Comparison of ENCODE assay signal across 13 cellular contexts in the genomic region with DNA sequence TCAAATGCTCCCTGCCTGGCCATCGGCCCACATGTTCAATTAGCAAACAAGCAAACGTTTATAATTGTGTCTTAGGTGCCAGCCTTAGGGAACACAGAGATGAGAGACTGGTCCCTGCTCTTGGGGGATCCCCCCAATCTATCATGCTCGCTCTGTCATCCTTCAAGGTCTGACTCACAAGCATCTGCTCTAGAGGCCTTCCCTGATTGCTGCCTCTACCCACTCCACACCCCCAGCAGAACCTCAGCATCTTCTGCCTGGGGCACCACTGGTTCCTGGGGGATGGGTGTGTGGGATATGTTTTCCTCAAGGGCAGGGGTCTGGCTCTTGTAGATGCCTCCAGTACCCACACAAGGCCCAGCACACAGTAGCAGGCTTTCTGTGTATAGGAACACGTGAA. TPM values are rescaled to one million over a fixed set of nuclear protein-coding genes. Genes with fewer than 3 reads are reported as not detected.
DNase-seq lines count a peak whose midpoint lies in the region; ATAC-seq and TF ChIP-seq lines count a peak whose summit lies in the region.
"Had no signal": no experiment of that assay in that cellular context is flagged by ENCODE, and none has a peak within 500 bp of the region (broad histone marks: within the 10 kb centered on the region; RNA-seq: fewer than 3 reads in every experiment).

No MANE protein-coding gene starts in this region.

- TF ChIP-seq CTCF in BE2C (IDR thresholded peaks at IDR 0.05; ENCODE audit: low read depth, low read length): no peak

- POLR2A ChIA-PET in activated CD4-positive, alpha-beta memory T cell treated with anti-CD3 and anti-CD28 coated beads for 36 hours (lab: Charles Lee): no interaction called here
- POLR2A ChIA-PET in activated CD4-positive, alpha-beta memory T cell treated with anti-CD3 and anti-CD28 coated beads, Interleukin-2, amount 10 ng/mL, durations not matched to agents 7 days and 5 days (lab: Charles Lee): interaction anchor here (0.9 kb wide), 1 partner anchor 26 kb away, joined by 3 read pairs; no protein-coding TSS in a partner anchor

- ATAC-seq in HG02798 (IDR thresholded peaks at IDR 0.05; ENCODE audit: poor library complexity, unreplicated experiment): peak; percentile 41

- intact Hi-C loops in activated CD4-positive, alpha-beta memory T cell treated with anti-CD3 and anti-CD28 coated beads for 36 hours (cut with micrococcal nuclease): no loop called here

- no peaks in the 10 kb centered on the region for H3K9me3 ChIP-seq in BE2C
- H3K9me3 ChIP-seq: MG63 had no signal

- H3K27me3 Mint-ChIP-seq in activated CD4-positive, alpha-beta memory T cell treated with anti-CD3 and anti-CD28 coated beads for 36 hours: no peaks in the 10 kb centered on the region
- H3K27me3 Mint-ChIP-seq in activated CD4-positive, alpha-beta memory T cell treated with anti-CD3 and anti-CD28 coated beads, Interleukin-2, amount 10 ng/mL, durations not matched to agents 7 days and 5 days: no peaks in the 10 kb centered on the region
- no peaks in the 10 kb centered on the region for H3K27me3 Mint-ChIP-seq in activated naive CD8-positive, alpha-beta T cell

- H3K36me3 Mint-ChIP-seq in activated CD4-positive, alpha-beta memory T cell treated with anti-CD3 and anti-CD28 coated beads for 36 hours: no peaks in the 10 kb centered on the region
- H3K36me3 Mint-ChIP-seq in activated CD4-positive, alpha-beta memory T cell treated with anti-CD3 and anti-CD28 coated beads, Interleukin-2, amount 10 ng/mL, durations not matched to agents 7 days and 5 days (ENCODE audit: low read depth): no peaks in the 10 kb centered on the region
- no peaks in the 10 kb centered on the region for H3K36me3 Mint-ChIP-seq in activated naive CD8-positive, alpha-beta T cell

- peaks cover 44% of the 10 kb centered on the region for H3K4me1 Mint-ChIP-seq in activated CD4-positive, alpha-beta memory T cell treated with anti-CD3 and anti-CD28 coated beads for 36 hours (ENCODE audit: low read depth)
- peaks cover 44% of the 10 kb centered on the region for H3K4me1 Mint-ChIP-seq in activated CD4-positive, alpha-beta memory T cell treated with anti-CD3 and anti-CD28 coated beads, Interleukin-2, amount 10 ng/mL, durations not matched to agents 7 days and 5 days
- H3K4me1 Mint-ChIP-seq in activated naive CD8-positive, alpha-beta T cell (ENCODE audit: low read depth): peaks cover 46% of the 10 kb centered on the region

- H3K9me3 Mint-ChIP-seq in activated CD4-positive, alpha-beta memory T cell treated with anti-CD3 and anti-CD28 coated beads for 36 hours: no peaks in the 10 kb centered on the region
- H3K9me3 Mint-ChIP-seq in activated CD4-positive, alpha-beta memory T cell treated with anti-CD3 and anti-CD28 coated beads, Interleukin-2, amount 10 ng/mL, durations not matched to agents 7 days and 5 days: no peaks in the 10 kb centered on the region
- no peaks in the 10 kb centered on the region for H3K9me3 Mint-ChIP-seq in activated naive CD8-positive, alpha-beta T cell (ENCODE audit: low read depth)

- no peaks in the 10 kb centered on the region for H3K36me3 ChIP-seq in BE2C
- no peaks in the 10 kb centered on the region for H3K36me3 ChIP-seq in H7 (replicated peaks; ENCODE audit: control insufficient read depth, insufficient read depth, low read length)
- H3K36me3 ChIP-seq: MG63 had no signal

- H3K27ac Mint-ChIP-seq in activated CD4-positive, alpha-beta memory T cell treated with anti-CD3 and anti-CD28 coated beads for 36 hours: peak overlapping the region; percentile 24
- H3K27ac Mint-ChIP-seq in activated CD4-positive, alpha-beta memory T cell treated with anti-CD3 and anti-CD28 coated beads, Interleukin-2, amount 10 ng/mL, durations not matched to agents 7 days and 5 days: no peak overlapping the region
- H3K27ac Mint-ChIP-seq in activated naive CD8-positive, alpha-beta T cell: peak overlapping the region; percentile 61

- H3K4me3 Mint-ChIP-seq in activated CD4-positive, alpha-beta memory T cell treated with anti-CD3 and anti-CD28 coated beads for 36 hours: no peak overlapping the region
- no peak overlapping the region for H3K4me3 Mint-ChIP-seq in activated CD4-positive, alpha-beta memory T cell treated with anti-CD3 and anti-CD28 coated beads, Interleukin-2, amount 10 ng/mL, durations not matched to agents 7 days and 5 days
- H3K4me3 Mint-ChIP-seq in activated naive CD8-positive, alpha-beta T cell: peak overlapping the region; percentile 4

- CTCF ChIA-PET in activated CD4-positive, alpha-beta memory T cell treated with anti-CD3 and anti-CD28 coated beads for 36 hours (lab: Charles Lee): interaction anchor here (1.4 kb wide), 1 partner anchor 80 kb away, joined by 4 read pairs; no protein-coding TSS in a partner anchor
- CTCF ChIA-PET in activated CD4-positive, alpha-beta memory T cell treated with anti-CD3 and anti-CD28 coated beads, Interleukin-2, amount 10 ng/mL, durations not matched to agents 7 days and 5 days (lab: Charles Lee): no interaction called here

- H3K27me3 ChIP-seq in BE2C (no peaks in the 10 kb centered on the region), H7 (ENCODE audit: control insufficient read depth, insufficient read depth, low read length) (peaks cover 26% of the 10 kb centered on the region)
- H3K27me3 ChIP-seq: MG63 had no signal

- peak; percentile 75 for DNase-seq in activated CD4-positive, alpha-beta memory T cell treated with anti-CD3 and anti-CD28 coated beads for 36 hours
- no peak for DNase-seq in activated CD4-positive, alpha-beta memory T cell treated with anti-CD3 and anti-CD28 coated beads, Interleukin-2, amount 10 ng/mL, durations not matched to agents 7 days and 5 days
- peak; percentile 33 to 42 for DNase-seq in stimulated activated CD4-positive, alpha-beta T cell treated with anti-CD3 and anti-CD28 coated beads, Interleukin-4, amount 100 ng/mL, for 48 hours (ENCODE audit: low read depth in 2 of 2)
- DNase-seq in BE2C (no peak), H7 (no peak), DMS 273 (lab: John Stamatoyannopoulos, UW; ENCODE audit: unreplicated experiment) (no peak)
- DNase-seq: MG63, NCI-H774 had no signal

- H3K4me3 ChIP-seq in BE2C (ENCODE audit: low read depth, low read length) (no peak overlapping the region), H7 (ENCODE audit: insufficient read depth, low read depth, low read length) (no peak overlapping the region)
- H3K4me3 ChIP-seq: MG63 had no signal

- H3K4me1 ChIP-seq in BE2C: no peaks in the 10 kb centered on the region

RNA-seq across cellular contexts. Expression of gene FGR, which starts 2.1 kb away (rescaled TPM):
- under 1 TPM; 0.24 to 0.27 TPM for total RNA-seq in activated CD4-positive, alpha-beta memory T cell treated with anti-CD3 and anti-CD28 coated beads for 36 hours
- total RNA-seq in activated CD4-positive, alpha-beta memory T cell treated with anti-CD3 and anti-CD28 coated beads, Interleukin-2, amount 10 ng/mL, durations not matched to agents 7 days and 5 days: not detected
- polyA plus RNA-seq in BE2C (2012; ENCODE audit: insufficient read depth, insufficient read length, low read depth): not detected
- 0.07 and 0.30 TPM in 2 replicates for total RNA-seq in H7 (2014; rRNA removed; shearing (Covaris generic))
- total RNA-seq: astrocyte, fibroblast of lung had no signal
- polyA plus RNA-seq: AG04450, fibroblast of lung had no signal

RNA-seq across cellular contexts. Expression of gene AHDC1, which starts 33.1 kb away (rescaled TPM):
- 10 to 100 TPM in 1 of 2 experiments, 1 to 10 TPM in 1; 8.3 to 12.1 TPM for total RNA-seq in activated CD4-positive, alpha-beta memory T cell treated with anti-CD3 and anti-CD28 coated beads for 36 hours
- 10 to 100 TPM; 16.9 to 18.9 TPM for total RNA-seq in activated CD4-positive, alpha-beta memory T cell treated with anti-CD3 and anti-CD28 coated beads, Interleukin-2, amount 10 ng/mL, durations not matched to agents 7 days and 5 days
- 49.9 TPM for polyA plus RNA-seq in BE2C (2012; ENCODE audit: insufficient read depth, insufficient read length, low read depth)
- 8.8 and 11.2 TPM in 2 replicates for total RNA-seq in H7 (2014; rRNA removed; shearing (Covaris generic))

RNA-seq across cellular contexts. Expression of gene IFI6, which starts 34.9 kb away (rescaled TPM):
- total RNA-seq in activated CD4-positive, alpha-beta memory T cell treated with anti-CD3 and anti-CD28 coated beads for 36 hours: 10 to 100 TPM; 76.4 TPM
- total RNA-seq in activated CD4-positive, alpha-beta memory T cell treated with anti-CD3 and anti-CD28 coated beads, Interleukin-2, amount 10 ng/mL, durations not matched to agents 7 days and 5 days: 100 to 1,000 TPM; 577 to 593 TPM
- polyA plus RNA-seq in BE2C (2012; ENCODE audit: insufficient read depth, insufficient read length, low read depth): 19.9 TPM
- total RNA-seq in H7 (2014; rRNA removed; shearing (Covaris generic)): 3.3 and 5.8 TPM in 2 replicates

Comparison
In these comparisons a context has a peak if more than half of its experiments do, and no peak if none do; other contexts are left out.
1. DNase-seq: peak in activated CD4-positive, alpha-beta memory T cell treated with anti-CD3 and anti-CD28 coated beads for 36 hours (single experiment) and stimulated activated CD4-positive, alpha-beta T cell treated with anti-CD3 and anti-CD28 coated beads, Interleukin-4, amount 100 ng/mL, for 48 hours (2 of 2); none in activated CD4-positive, alpha-beta memory T cell treated with anti-CD3 and anti-CD28 coated beads, Interleukin-2, amount 10 ng/mL, durations not matched to agents 7 days and 5 days (single experiment), BE2C (single experiment), H7 (single experiment) and DMS 273 (single experiment).
2. RNA of gene IFI6, which starts 34.9 kb away (total RNA-seq): 577 to 593 TPM in activated CD4-positive, alpha-beta memory T cell treated with anti-CD3 and anti-CD28 coated beads, Interleukin-2, amount 10 ng/mL, durations not matched to agents 7 days and 5 days and 76.4 TPM in activated CD4-positive, alpha-beta memory T cell treated with anti-CD3 and anti-CD28 coated beads for 36 hours; 3.3 to 5.8 TPM in H7; every median in the first group is over 10 times any median in the second.